Comparison of ENCODE assay signal across 15 cellular contexts in genomic region chr1:60073605-60074278, GRCh38. TPM values are rescaled to one million over a fixed set of nuclear protein-coding genes. Genes with fewer than 3 reads are reported as not detected.
DNase-seq lines count a peak whose midpoint lies in the region; ATAC-seq and TF ChIP-seq lines count a peak whose summit lies in the region.
"Had no signal": no experiment of that assay in that cellular context is flagged by ENCODE, and none has a peak within 500 bp of the region (broad histone marks: within the 10 kb centered on the region; RNA-seq: fewer than 3 reads in every experiment).

TSS of gene C1orf87 (minus strand) at chr1:60073770. CDS start at chr1:60072643, 1,127 bp downstream.

- no peak within 1 kb of the TSS for H3K27ac Mint-ChIP-seq in activated CD8-positive, alpha-beta T cell treated with anti-CD3 and anti-CD28 coated beads for 36 hours
- H3K27ac Mint-ChIP-seq: CD8-positive, alpha-beta memory T cell; natural killer cell had no signal

- no peaks in the 10 kb centered on the region for H3K9me3 Mint-ChIP-seq in activated CD8-positive, alpha-beta T cell treated with anti-CD3 and anti-CD28 coated beads for 36 hours
- H3K9me3 Mint-ChIP-seq: activated T-cell treated with anti-CD3 and anti-CD28 coated beads, Interleukin-2, amount 50 U/mL, for 4 hours had no signal

- no peaks in the 10 kb centered on the region for H3K36me3 Mint-ChIP-seq in activated CD8-positive, alpha-beta T cell treated with anti-CD3 and anti-CD28 coated beads for 36 hours (ENCODE audit: low read depth)
- H3K36me3 Mint-ChIP-seq: CD8-positive, alpha-beta memory T cell; natural killer cell had no signal

- H3K4me3 ChIP-seq in HUES6 (ENCODE audit: low read depth, low read length) (peak within 1 kb of the TSS; percentile 78), iPS DF 6.9 (ENCODE audit: low read length) (peak within 1 kb of the TSS; percentile 61; the same call in 1 of the 2 replicates), foreskin fibroblast (ENCODE audit: low read depth in 1 of 2, low read length in 2 of 2) (no peak within 1 kb of the TSS)
- H3K4me3 ChIP-seq: SK-N-MC, thyroid gland had no signal

- intact Hi-C loops in posterior vena cava (cut with DNase I) = no loop called here
- intact Hi-C loops in activated CD8-positive, alpha-beta T cell treated with anti-CD3 and anti-CD28 coated beads for 36 hours (cut with micrococcal nuclease) = no loop called here

- peak; percentile 17 for DNase-seq in astrocyte of the hippocampus (ENCODE audit: low read depth, low spot score)
- DNase-seq in iPS DF 6.9 (ENCODE audit: low read depth, low spot score) = peak; percentile 35
- DNase-seq in posterior vena cava (ENCODE audit: low spot score) = peak; percentile 75
- no peak for DNase-seq in activated CD8-positive, alpha-beta T cell treated with anti-CD3 and anti-CD28 coated beads for 36 hours
- DNase-seq in foreskin fibroblast = no peak
- DNase-seq: activated CD4-positive, CD25-positive, alpha-beta regulatory T cell; activated T-cell treated with anti-CD3 and anti-CD28 coated beads, Interleukin-2, amount 50 U/mL, for 4 hours; amniotic stem cell; CD8-positive, alpha-beta memory T cell; natural killer cell; NCI-H1694 had no signal

- H3K9ac ChIP-seq in HUES6 (ENCODE audit: low read length) = peak within 1 kb of the TSS; percentile 38

- POLR2A ChIA-PET in activated CD8-positive, alpha-beta T cell treated with anti-CD3 and anti-CD28 coated beads for 36 hours (lab: Charles Lee) = no interaction called here

- H3K27ac ChIP-seq in HUES6 (ENCODE audit: low read depth, low read length) = no peak within 1 kb of the TSS
- no peak within 1 kb of the TSS for H3K27ac ChIP-seq in iPS DF 6.9 (ENCODE audit: low read length)
- H3K27ac ChIP-seq: SK-N-MC, thyroid gland had no signal

- no CpG with 5 or more reads among the region's 36 CpGs for WGBS in iPS DF 6.9 (ENCODE audit: insufficient coverage, insufficient read length)

- no peaks in the 10 kb centered on the region for H3K4me1 Mint-ChIP-seq in activated CD8-positive, alpha-beta T cell treated with anti-CD3 and anti-CD28 coated beads for 36 hours (ENCODE audit: low read depth)
- H3K4me1 Mint-ChIP-seq: CD8-positive, alpha-beta memory T cell; natural killer cell had no signal

- no peak for TF ChIP-seq CTCF in activated CD8-positive, alpha-beta T cell treated with anti-CD3 and anti-CD28 coated beads for 36 hours (IDR thresholded peaks at IDR 0.05)
- no peak for TF ChIP-seq CTCF in foreskin fibroblast (IDR thresholded peaks at IDR 0.05; ENCODE audit: low read depth, low read length)

- H3K4me1 ChIP-seq in HUES6 (ENCODE audit: control insufficient read depth, insufficient read depth, low read length) = no peaks in the 10 kb centered on the region
- peaks cover 1% of the 10 kb centered on the region; the same call in 1 of the 2 replicates for H3K4me1 ChIP-seq in iPS DF 6.9 (ENCODE audit: control insufficient read depth, insufficient read depth, low read length)
- H3K4me1 ChIP-seq: thyroid gland had no signal

- peaks cover 34% of the 10 kb centered on the region for H3K27me3 Mint-ChIP-seq in activated CD8-positive, alpha-beta T cell treated with anti-CD3 and anti-CD28 coated beads for 36 hours

- no peak within 1 kb of the TSS for H3K4me3 Mint-ChIP-seq in activated CD8-positive, alpha-beta T cell treated with anti-CD3 and anti-CD28 coated beads for 36 hours
- H3K4me3 Mint-ChIP-seq: activated T-cell treated with anti-CD3 and anti-CD28 coated beads, Interleukin-2, amount 50 U/mL, for 4 hours; CD8-positive, alpha-beta memory T cell; natural killer cell had no signal

- ATAC-seq in activated CD8-positive, alpha-beta T cell treated with anti-CD3 and anti-CD28 coated beads for 36 hours = no peak
- ATAC-seq in SK-N-SH treated with all-trans-retinoic acid at 6 μM for 48 hours = no peak
- ATAC-seq: activated T-cell treated with anti-CD3 and anti-CD28 coated beads, Interleukin-2, amount 50 U/mL, for 4 hours; natural killer cell had no signal

- H3K9me3 ChIP-seq in HUES6 (ENCODE audit: control insufficient read depth, insufficient read depth, low read depth, low read length) = no peaks in the 10 kb centered on the region
- H3K9me3 ChIP-seq in iPS DF 6.9 (ENCODE audit: control insufficient read depth, insufficient read depth, low read length) = no peaks in the 10 kb centered on the region
- H3K9me3 ChIP-seq: thyroid gland had no signal

- CTCF ChIA-PET in activated CD8-positive, alpha-beta T cell treated with anti-CD3 and anti-CD28 coated beads for 36 hours (lab: Charles Lee) = no interaction called here

- H3K27me3 ChIP-seq in HUES6 (ENCODE audit: control insufficient read depth, insufficient read depth, low read length) (peaks cover 46% of the 10 kb centered on the region), iPS DF 6.9 (ENCODE audit: control insufficient read depth, insufficient read depth, low read length) (no peaks in the 10 kb centered on the region)
- H3K27me3 ChIP-seq: thyroid gland had no signal

- no peaks in the 10 kb centered on the region for H3K36me3 ChIP-seq in HUES6 (ENCODE audit: control insufficient read depth, insufficient read depth, low read length)
- H3K36me3 ChIP-seq in iPS DF 6.9 (ENCODE audit: control insufficient read depth, insufficient read depth, low read length) = no peaks in the 10 kb centered on the region
- H3K36me3 ChIP-seq: thyroid gland had no signal

TF ChIP-seq in SK-N-SH treated with all-trans-retinoic acid at 6 μM for 48 hours, 23 proteins besides CTCF, POLR2A, EP300 and RAD21:
- TF ChIP-seq TSHZ2 (CRISPR knock-in tag; IDR thresholded peaks at IDR 0.05) (no peak), TOX (CRISPR knock-in tag; IDR thresholded peaks at IDR 0.05; ENCODE audit: borderline replicate concordance) (no peak), PATZ1 (CRISPR knock-in tag; IDR thresholded peaks at IDR 0.05; ENCODE audit: borderline replicate concordance) (no peak), CSDC2 (CRISPR knock-in tag; IDR thresholded peaks at IDR 0.05) (no peak), ZFP30 (CRISPR knock-in tag; IDR thresholded peaks at IDR 0.05) (no peak), RARB (CRISPR knock-in tag; IDR thresholded peaks at IDR 0.05) (no peak), ZC3H10 (CRISPR knock-in tag; IDR thresholded peaks at IDR 0.05) (no peak), OSR1 (CRISPR knock-in tag; IDR thresholded peaks at IDR 0.05) (no peak)

RNA-seq across cellular contexts. Expression of gene C1orf87, which starts in this region (rescaled TPM):
- not detected for total RNA-seq in posterior vena cava
- not detected for total RNA-seq in activated CD8-positive, alpha-beta T cell treated with anti-CD3 and anti-CD28 coated beads for 36 hours
- total RNA-seq: activated T-cell treated with anti-CD3 and anti-CD28 coated beads, Interleukin-2, amount 50 U/mL, for 4 hours; CD8-positive, alpha-beta memory T cell; natural killer cell; thyroid gland had no signal

Comparison
In these comparisons a context has a peak if more than half of its experiments do, and no peak if none do; other contexts are left out.
1. Peak in DNase-seq in posterior vena cava; RNA of the gene not detected or under 1 TPM.
2. H3K4me3 ChIP-seq: peak in HUES6 (single experiment) and iPS DF 6.9 (single experiment); none in foreskin fibroblast (0 of 2).
3. DNase-seq: peak in astrocyte of the hippocampus (single experiment) and iPS DF 6.9 (single experiment); none in activated CD8-positive, alpha-beta T cell treated with anti-CD3 and anti-CD28 coated beads for 36 hours (single experiment) and foreskin fibroblast (0 of 2).